Comparison of ENCODE assay signal across 8 cellular contexts in the genomic region with DNA sequence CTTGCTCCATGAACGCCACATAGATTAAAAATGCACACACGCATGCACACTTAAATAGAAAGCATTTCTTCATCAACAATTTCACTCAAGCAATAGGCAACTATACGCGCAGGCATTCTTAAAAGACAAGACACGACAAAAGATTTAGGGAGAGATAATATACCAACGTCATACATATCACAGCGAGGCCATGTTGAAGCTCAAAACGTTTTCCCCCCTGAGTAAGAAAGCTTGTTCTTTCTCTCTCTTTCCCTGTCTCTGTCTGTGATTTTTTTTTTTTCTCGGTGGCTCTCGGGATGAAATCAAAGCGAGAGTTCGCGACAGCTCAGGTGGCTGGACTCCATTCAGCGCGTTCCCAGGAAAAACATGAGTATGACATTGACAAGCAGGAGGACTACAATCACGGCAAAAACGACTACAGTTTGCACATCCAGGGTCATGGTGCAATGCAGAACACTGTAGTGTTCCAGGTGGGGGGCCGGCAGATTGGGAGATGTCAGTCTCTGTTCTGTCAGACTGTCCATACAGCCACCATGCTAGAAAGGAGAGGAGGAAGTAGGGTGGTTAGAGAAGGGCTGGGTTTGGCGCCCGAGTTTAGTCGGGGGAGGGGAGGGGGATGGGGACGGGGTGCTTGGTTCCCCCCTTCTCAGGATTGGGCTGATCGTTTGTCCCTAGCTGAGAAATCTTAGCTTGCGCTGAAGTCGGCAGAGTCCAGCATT. TPM values are rescaled to one million over a fixed set of nuclear protein-coding genes. Genes with fewer than 3 reads are reported as not detected.
DNase-seq lines count a peak whose midpoint lies in the region; ATAC-seq and TF ChIP-seq lines count a peak whose summit lies in the region.

No MANE protein-coding gene starts in this region.

- H3K9me3 ChIP-seq in neural cell (ENCODE audit: low read length), result no peaks in the 10 kb centered on the region

- TF ChIP-seq CTCF in neural cell (IDR thresholded peaks at IDR 0.05; ENCODE audit: poor library complexity, severe bottlenecking) (no peak), GM10266 (IDR thresholded peaks at IDR 0.05; ENCODE audit: control insufficient read depth, insufficient read depth, low read depth, missing control alignments) (no peak)

- H4K20me1 ChIP-seq in neural cell (ENCODE audit: insufficient read depth), result no peaks in the 10 kb centered on the region

- H3F3A ChIP-seq in neural cell (ENCODE audit: insufficient read depth, low read length, poor library complexity, severe bottlenecking), result no peaks in the 10 kb centered on the region

- DNase-seq in CD1c-positive myeloid dendritic cell (ENCODE audit: extremely low spot score), result peak; percentile 21
- DNase-seq in Jurkat, Clone E6-1 (ENCODE audit: low read depth, low spot score), result no peak
- peak; percentile 11 to 14 for DNase-seq in activated CD4-positive, alpha-beta T cell treated with anti-CD3 and anti-CD28 coated beads for 4 hours
- DNase-seq in epithelial cell of prostate (ENCODE audit: low read depth, low spot score), result no peak
- no peak for DNase-seq in GM10266 (ENCODE audit: extremely low spot score)

- ATAC-seq in GM21360 (IDR thresholded peaks at IDR 0.05; ENCODE audit: unreplicated experiment) (peak; percentile 18), GM18870 (IDR thresholded peaks at IDR 0.05; ENCODE audit: unreplicated experiment) (no peak)

- no peak overlapping the region for H3K4me2 ChIP-seq in neural cell (ENCODE audit: low read length)

- no peak for TF ChIP-seq EP300 in neural cell (conservative IDR thresholded peaks at IDR 0.05; ENCODE audit: poor library complexity, severe bottlenecking)

- H3K79me2 ChIP-seq in neural cell (replicated peaks; ENCODE audit: insufficient read depth, low read length), result peaks cover 46% of the 10 kb centered on the region

- TF ChIP-seq RAD21 in neural cell (conservative IDR thresholded peaks at IDR 0.05), result no peak

- peak overlapping the region; percentile 81 for H3K9ac ChIP-seq in neural cell (ENCODE audit: low read length)

- no peaks in the 10 kb centered on the region for H3K9me2 ChIP-seq in neural cell (ENCODE audit: insufficient read depth, low read length)

- peak overlapping the region; percentile 14 for H2AFZ ChIP-seq in neural cell (ENCODE audit: low read depth, low read length)

- no peaks in the 10 kb centered on the region for H3K36me3 ChIP-seq in neural cell (ENCODE audit: insufficient read depth, low read length)

- H3K4me3 ChIP-seq in Jurkat, Clone E6-1 (ENCODE audit: low read length), result peak overlapping the region; percentile 74
- peak overlapping the region; percentile 76 for H3K4me3 ChIP-seq in neural cell (ENCODE audit: low read length)

- H3K27ac ChIP-seq in epithelial cell of prostate (peak overlapping the region; percentile 77), neural cell (ENCODE audit: low read length) (peak overlapping the region; percentile 92)

- no peaks in the 10 kb centered on the region for H3K27me3 ChIP-seq in neural cell (ENCODE audit: insufficient read depth, low read depth, low read length)

TF ChIP-seq in neural cell, 6 proteins besides CTCF, POLR2A, EP300 and RAD21:
- TF ChIP-seq MXI1 (conservative IDR thresholded peaks at IDR 0.05; ENCODE audit: poor library complexity, severe bottlenecking) (no peak), REST (IDR thresholded peaks at IDR 0.05; ENCODE audit: borderline replicate concordance) (no peak), EZH2 (IDR thresholded peaks at IDR 0.05; ENCODE audit: borderline replicate concordance, insufficient read depth, low read length, poor library complexity, severe bottlenecking) (no peak), POLR2AphosphoS5 (IDR thresholded peaks at IDR 0.05) (no peak), TAF1 (IDR thresholded peaks at IDR 0.05; ENCODE audit: low read depth) (no peak), SMC3 (conservative IDR thresholded peaks at IDR 0.05; ENCODE audit: poor library complexity) (no peak)

RNA-seq across cellular contexts. Expression of gene ARHGEF9, which starts 30.7 kb away (rescaled TPM):
- polyA plus RNA-seq in Jurkat, Clone E6-1 (2012; ENCODE audit: insufficient read depth, insufficient read length), result 7.3 TPM
- 71.9 and 73.5 TPM in 2 replicates for polyA plus RNA-seq in neural cell
- 134 and 153 TPM in 2 replicates for polyA minus RNA-seq in neural cell

Comparison
In these comparisons a context has a peak if more than half of its experiments do, and no peak if none do; other contexts are left out.
1. DNase-seq: peak in CD1c-positive myeloid dendritic cell (single experiment) and activated CD4-positive, alpha-beta T cell treated with anti-CD3 and anti-CD28 coated beads for 4 hours (2 of 2); none in Jurkat, Clone E6-1 (single experiment), epithelial cell of prostate (single experiment) and GM10266 (single experiment).